ENCODE assay signal across 11 cellular contexts in the genomic region with DNA sequence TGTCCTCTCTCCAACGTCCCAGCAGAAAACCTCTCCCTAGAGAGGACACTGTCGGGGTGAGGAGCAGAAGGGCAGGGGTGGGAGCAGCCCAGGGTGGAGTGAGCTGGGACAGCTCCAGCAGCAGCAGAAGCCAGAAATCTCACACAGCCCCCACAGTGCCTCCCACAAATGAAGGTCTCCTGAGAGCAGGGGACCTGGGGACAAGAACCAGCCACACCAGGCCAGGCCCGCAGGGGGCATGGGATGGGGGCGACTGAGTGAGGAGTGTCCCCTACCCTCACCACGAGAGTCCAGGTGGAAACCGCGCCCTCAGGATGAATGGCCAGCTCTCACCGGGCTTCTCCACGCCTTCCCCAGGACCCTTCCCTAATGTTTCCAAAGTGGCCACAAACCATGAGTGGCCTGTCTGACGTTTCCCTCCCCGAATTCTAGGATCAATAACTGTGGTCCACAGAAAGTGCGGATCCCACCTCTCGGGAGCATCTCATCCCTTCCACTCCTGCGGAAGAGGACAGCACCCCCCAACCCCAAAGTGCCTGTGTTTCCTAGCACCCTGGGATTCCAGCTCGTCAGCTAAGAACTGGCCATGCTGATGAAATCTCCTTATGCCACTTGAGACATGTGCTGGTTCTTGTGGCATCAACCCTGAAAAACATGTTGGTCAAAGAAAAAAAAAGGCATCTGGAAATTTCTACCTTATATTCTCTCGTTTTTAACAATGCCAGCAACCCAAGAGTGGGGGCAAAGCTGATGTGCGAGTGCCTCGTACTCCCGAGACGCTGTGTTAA.
DNase-seq lines count a peak whose midpoint lies in the region; ATAC-seq and TF ChIP-seq lines count a peak whose summit lies in the region.
"Had no signal": no experiment of that assay in that cellular context is flagged by ENCODE, and none has a peak within 500 bp of the region (broad histone marks: within the 10 kb centered on the region; RNA-seq: fewer than 3 reads in every experiment).

No MANE protein-coding gene starts in this region.

- no peaks in the 10 kb centered on the region for H3K27me3 Mint-ChIP-seq in CD4-positive, alpha-beta memory T cell
- H3K27me3 Mint-ChIP-seq in progenitor cell of endocrine pancreas = no peaks in the 10 kb centered on the region

- peaks cover 12 to 32% (median 16%) of the 10 kb centered on the region in 4 donors for H3K4me1 Mint-ChIP-seq in CD4-positive, alpha-beta memory T cell
- H3K4me1 Mint-ChIP-seq in progenitor cell of endocrine pancreas (ENCODE audit: low read depth) = peaks cover 7% of the 10 kb centered on the region

- WGBS in esophagus, 2 donors = 79 to 84% methylated on average over 20 of the region's 20 CpGs

- H3K4me2 ChIP-seq in PC-3 (ENCODE audit: low read length) = peak overlapping the region; percentile 69

- H3K27ac Mint-ChIP-seq in CD4-positive, alpha-beta memory T cell = peak overlapping the region in 6 of 7 donors; percentile 25 to 82 (median 78)
- peak overlapping the region; percentile 94 for H3K27ac Mint-ChIP-seq in progenitor cell of endocrine pancreas

- H3K27ac ChIP-seq in CD4-positive, alpha-beta memory T cell (ENCODE audit: low read depth, low read length) = no peak overlapping the region
- H3K27ac ChIP-seq in PC-3 (ENCODE audit: low read length) (peak overlapping the region; percentile 80), esophagus (ENCODE audit: low read depth in 2 of 2, low read length in 1 of 2) (peak overlapping the region; percentile 3 to 75)

- BruUV-seq in PC-3 (replicated peaks; lab: Mats Ljungman, UMichigan) = TSS peak; percentile 33

- no peak for DNase-seq in CD4-positive, alpha-beta memory T cell
- DNase-seq in PC-3 = no peak
- no peak for DNase-seq in progenitor cell of endocrine pancreas (ENCODE audit: low spot score, unreplicated experiment)
- no peak for DNase-seq in AG08396 (ENCODE audit: low spot score)
- DNase-seq in NCI-H69 (lab: John Stamatoyannopoulos, UW) = no peak
- DNase-seq: DMS79 treated with DMSO at 0.1 percent for 48 hours, NCI-H1417 treated with DMSO at 0.1 percent for 48 hours had no signal

- peaks cover 38% of the 10 kb centered on the region for H3K79me2 ChIP-seq in PC-3 (ENCODE audit: low read length)

- TF ChIP-seq CTCF in PC-3 (conservative IDR thresholded peaks at IDR 0.05; ENCODE audit: low read depth, low read length) = no peak
- no peak for TF ChIP-seq CTCF in progenitor cell of endocrine pancreas (IDR thresholded peaks at IDR 0.05; ENCODE audit: unreplicated experiment)

- H3F3A ChIP-seq in PC-3 (ENCODE audit: low read length, unreplicated experiment) = no peaks in the 10 kb centered on the region

- peaks cover 23% of the 10 kb centered on the region for H3K4me1 ChIP-seq in CD4-positive, alpha-beta memory T cell (ENCODE audit: insufficient read depth, low read length)
- H3K4me1 ChIP-seq in PC-3 (ENCODE audit: insufficient read depth, low read length) (peaks cover 30% of the 10 kb centered on the region), esophagus (ENCODE audit: control insufficient read depth in 2 of 2, insufficient read depth in 2 of 2, low read length in 1 of 2) (peaks cover 23 to 29% of the 10 kb centered on the region in 2 donors)

- H3K9ac ChIP-seq in PC-3 (ENCODE audit: low read length) = peak overlapping the region; percentile 24; the same call in 1 of the 2 replicates

- H3K9me2 ChIP-seq in PC-3 (replicated peaks; ENCODE audit: low read length) = no peaks in the 10 kb centered on the region

- no peaks in the 10 kb centered on the region for H3K9me3 ChIP-seq in CD4-positive, alpha-beta memory T cell (ENCODE audit: control insufficient read depth in 1 of 2, low read length in 2 of 2)
- H3K9me3 ChIP-seq in PC-3 (ENCODE audit: low read length) (no peaks in the 10 kb centered on the region), esophagus (ENCODE audit: control insufficient read depth in 2 of 2, insufficient read depth in 1 of 2, low read depth in 1 of 2, low read length in 1 of 2) (no peaks in the 10 kb centered on the region)

- H3K4me3 Mint-ChIP-seq in CD4-positive, alpha-beta memory T cell = no peak overlapping the region
- H3K4me3 Mint-ChIP-seq in progenitor cell of endocrine pancreas (ENCODE audit: low read depth) = no peak overlapping the region
- H3K4me3 Mint-ChIP-seq: nephron had no signal

- ATAC-seq in PC-3 (no peak), HG02678 (IDR thresholded peaks at IDR 0.05; ENCODE audit: unreplicated experiment) (no peak), GM19397 (IDR thresholded peaks at IDR 0.05; ENCODE audit: unreplicated experiment) (no peak)

- intact Hi-C loops in CD4-positive, alpha-beta memory T cell (cut with micrococcal nuclease) = no loop called here
- intact Hi-C loops in PC-3 (cut with micrococcal nuclease) = no loop called here

- no peaks in the 10 kb centered on the region for H3K36me3 ChIP-seq in CD4-positive, alpha-beta memory T cell (ENCODE audit: insufficient read depth, low read length)
- H3K36me3 ChIP-seq in PC-3 (ENCODE audit: low read depth, low read length) (no peaks in the 10 kb centered on the region), esophagus (ENCODE audit: control insufficient read depth in 2 of 2, insufficient read depth in 2 of 2, low read length in 1 of 2) (no peaks in the 10 kb centered on the region)

- no peaks in the 10 kb centered on the region for H3K27me3 ChIP-seq in CD4-positive, alpha-beta memory T cell (ENCODE audit: insufficient read depth, low read length)
- H3K27me3 ChIP-seq in PC-3 (ENCODE audit: low read length) (no peaks in the 10 kb centered on the region), esophagus (ENCODE audit: control insufficient read depth in 1 of 2, insufficient read depth in 2 of 2, low read length in 2 of 2) (no peaks in the 10 kb centered on the region)

- POLR2A ChIA-PET in CD4-positive, alpha-beta memory T cell (lab: Charles Lee; ENCODE audit: partially characterized antibody) = interaction anchor here (1.9 kb wide), 1 partner anchor 9 kb away, joined by 6 read pairs; no protein-coding TSS in a partner anchor
- POLR2A ChIA-PET in PC-3 (lab: Charles Lee; ENCODE audit: unreplicated experiment) = no interaction called here

- H2AFZ ChIP-seq in PC-3 (ENCODE audit: low read length) = peak overlapping the region; percentile 37

- H4K20me1 ChIP-seq in PC-3 (ENCODE audit: low read length) = no peaks in the 10 kb centered on the region

- peaks cover 0 to under 1% (median 0%) of the 10 kb centered on the region in 8 donors for H3K9me3 Mint-ChIP-seq in CD4-positive, alpha-beta memory T cell
- no peaks in the 10 kb centered on the region for H3K9me3 Mint-ChIP-seq in progenitor cell of endocrine pancreas (ENCODE audit: low read depth)
- H3K9me3 Mint-ChIP-seq: nephron had no signal

- CTCF ChIA-PET in CD4-positive, alpha-beta memory T cell (lab: Charles Lee; ENCODE audit: partially characterized antibody) = no interaction called here
- CTCF ChIA-PET in PC-3 (lab: Charles Lee) = no interaction called here

- no peaks in the 10 kb centered on the region for H3K36me3 Mint-ChIP-seq in CD4-positive, alpha-beta memory T cell
- no peaks in the 10 kb centered on the region for H3K36me3 Mint-ChIP-seq in progenitor cell of endocrine pancreas (ENCODE audit: insufficient read depth)

- H3K4me3 ChIP-seq in CD4-positive, alpha-beta memory T cell (ENCODE audit: low read length in 2 of 2) = no peak overlapping the region
- no peak overlapping the region for H3K4me3 ChIP-seq in PC-3 (ENCODE audit: low read length)
- no peak overlapping the region for H3K4me3 ChIP-seq in esophagus (ENCODE audit: low read depth in 1 of 2, low read length in 2 of 2)
